ENCODE assay signal across 9 cellular contexts in the genomic region with DNA sequence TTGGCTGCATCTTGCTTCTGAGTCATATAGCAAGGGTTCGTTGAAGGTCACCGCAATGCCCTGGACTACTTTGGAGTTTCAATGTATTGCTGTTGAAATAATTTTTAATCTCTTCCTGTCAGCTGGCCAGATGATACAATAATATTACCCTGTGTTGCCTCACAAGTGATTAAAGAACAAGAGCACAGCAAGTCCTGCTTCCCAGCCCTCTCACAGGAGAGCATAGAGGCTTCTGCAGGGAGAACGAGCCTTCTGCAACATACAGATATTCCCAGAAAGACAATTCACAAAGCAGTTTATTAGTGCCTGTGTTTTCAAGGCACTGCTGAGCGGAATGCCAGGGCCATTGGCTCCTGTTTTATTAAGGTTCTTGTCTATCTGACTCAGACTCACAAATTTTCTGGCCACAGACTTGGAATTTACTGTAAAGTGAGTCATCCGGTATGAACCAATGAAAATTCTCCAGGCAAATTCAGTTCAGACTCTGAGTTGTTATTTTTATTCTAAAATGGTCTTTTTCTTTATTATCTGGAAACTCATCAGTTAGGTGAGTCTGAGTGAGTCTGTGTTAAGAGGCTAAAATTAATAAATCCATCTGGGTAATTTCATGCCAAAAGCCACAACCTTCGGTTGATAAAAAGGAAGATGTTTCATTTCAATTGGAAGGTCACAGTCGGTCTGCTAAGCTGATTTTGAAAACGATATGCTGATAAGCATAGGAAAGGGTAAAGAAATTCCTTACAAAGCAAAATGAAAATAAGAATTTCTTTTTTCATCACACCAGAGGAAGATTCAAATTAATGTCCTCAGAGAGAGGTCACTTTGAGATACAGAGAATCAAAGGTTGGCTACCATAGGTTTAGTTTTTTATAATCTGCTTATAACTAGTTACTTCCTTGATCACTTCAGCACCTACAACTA.
DNase-seq lines count a peak whose midpoint lies in the region; ATAC-seq and TF ChIP-seq lines count a peak whose summit lies in the region.
"Had no signal": no experiment of that assay in that cellular context is flagged by ENCODE, and none has a peak within 500 bp of the region (broad histone marks: within the 10 kb centered on the region; RNA-seq: fewer than 3 reads in every experiment).

No MANE protein-coding gene starts in this region.

- intact Hi-C loops in stomach (cut with DNase I; ENCODE audit: low total_unique reads): no loop called here

- no peaks in the 10 kb centered on the region for H3K36me3 Mint-ChIP-seq in WTC11

- TF ChIP-seq EP300 in stomach (IDR thresholded peaks at IDR 0.05): no peak

- H3K36me3 ChIP-seq in stomach: no peaks in the 10 kb centered on the region

- 0 out of 2 replicates have a peak, but pooled peaks cover 8% of the 10 kb centered on the region for H3K9me3 Mint-ChIP-seq in WTC11

- ATAC-seq in WTC11 (no peak), left lobe of liver (no peak), HG02840 (IDR thresholded peaks at IDR 0.05; ENCODE audit: low FRiP score, unreplicated experiment) (no peak)

- POLR2A ChIA-PET in WTC11 (lab: Charles Lee): no interaction called here

- 37 to 70% (median 56%) methylated on average over 8 of the region's 8 CpGs for WGBS in stomach, 5 donors

- peak overlapping the region in 2 of 4 donors; percentile 10 to 18 for H3K4me3 ChIP-seq in stomach

- TF ChIP-seq POLR2A in stomach (IDR thresholded peaks at IDR 0.05): no peak

- no peaks in the 10 kb centered on the region for H3K27me3 ChIP-seq in stomach

- no peak overlapping the region for H3K4me3 Mint-ChIP-seq in WTC11
- H3K4me3 Mint-ChIP-seq: B cell had no signal

- H3K4me1 Mint-ChIP-seq in WTC11: peaks cover 24% of the 10 kb centered on the region
- H3K4me1 Mint-ChIP-seq: B cell had no signal

- TF ChIP-seq CTCF in WTC11 (IDR thresholded peaks at IDR 0.05) (no peak), stomach (IDR thresholded peaks at IDR 0.05) (no peak)

- peaks cover 6 to 30% (median 15%) of the 10 kb centered on the region in 4 donors for H3K4me1 ChIP-seq in stomach

- DNase-seq in NCI-H2196 (lab: John Stamatoyannopoulos, UW; ENCODE audit: unreplicated experiment) (peak; percentile 40), NCI-H2196 treated with DMSO at 0.1 percent for 48 hours (lab: John Stamatoyannopoulos, UW; ENCODE audit: unreplicated experiment) (no peak), WTC11 (ENCODE audit: low spot score) (no peak), hepatic stellate cell (ENCODE audit: low spot score) (peak; percentile 45), stomach (no peak), left lobe of liver (ENCODE audit: low spot score) (no peak), NAMALWA (ENCODE audit: low spot score) (no peak)

- peak overlapping the region; percentile 67 for H3K27ac Mint-ChIP-seq in WTC11
- H3K27ac Mint-ChIP-seq: B cell had no signal

- H3K27me3 Mint-ChIP-seq in WTC11 (ENCODE audit: low read depth): no peaks in the 10 kb centered on the region

- peak overlapping the region in 4 of 5 donors; percentile 64 to 80 (median 73) for H3K27ac ChIP-seq in stomach

- CTCF ChIA-PET in WTC11 (lab: Charles Lee): no interaction called here

- no peaks in the 10 kb centered on the region for H3K9me3 ChIP-seq in stomach

TF ChIP-seq in WTC11, 78 proteins besides CTCF, POLR2A, EP300 and RAD21:
- TF ChIP-seq SOX15 (CRISPR knock-in tag; IDR thresholded peaks at IDR 0.05) (no peak), ZNF281 (CRISPR knock-in tag; IDR thresholded peaks at IDR 0.05) (no peak), NR2C2 (CRISPR knock-in tag; IDR thresholded peaks at IDR 0.05) (no peak), HMGA2 (CRISPR knock-in tag; IDR thresholded peaks at IDR 0.05) (no peak), CDX4 (CRISPR knock-in tag; IDR thresholded peaks at IDR 0.05; ENCODE audit: borderline replicate concordance) (no peak), CREM (CRISPR knock-in tag; IDR thresholded peaks at IDR 0.05) (no peak), MYBL2 (CRISPR knock-in tag; IDR thresholded peaks at IDR 0.05) (no peak), RORB (CRISPR knock-in tag; IDR thresholded peaks at IDR 0.05) (no peak), ETV6 (CRISPR knock-in tag; IDR thresholded peaks at IDR 0.05) (no peak), ZNF232 (CRISPR knock-in tag; IDR thresholded peaks at IDR 0.05) (no peak), GABPB1 (CRISPR knock-in tag; IDR thresholded peaks at IDR 0.05) (no peak), TP53 (CRISPR knock-in tag; IDR thresholded peaks at IDR 0.05) (no peak), NR3C1 (CRISPR knock-in tag; conservative IDR thresholded peaks at IDR 0.05; ENCODE audit: low read depth) (no peak), ELF4 (CRISPR knock-in tag; IDR thresholded peaks at IDR 0.05; ENCODE audit: low read depth) (no peak)
- TF ChIP-seq, protein P1, sequence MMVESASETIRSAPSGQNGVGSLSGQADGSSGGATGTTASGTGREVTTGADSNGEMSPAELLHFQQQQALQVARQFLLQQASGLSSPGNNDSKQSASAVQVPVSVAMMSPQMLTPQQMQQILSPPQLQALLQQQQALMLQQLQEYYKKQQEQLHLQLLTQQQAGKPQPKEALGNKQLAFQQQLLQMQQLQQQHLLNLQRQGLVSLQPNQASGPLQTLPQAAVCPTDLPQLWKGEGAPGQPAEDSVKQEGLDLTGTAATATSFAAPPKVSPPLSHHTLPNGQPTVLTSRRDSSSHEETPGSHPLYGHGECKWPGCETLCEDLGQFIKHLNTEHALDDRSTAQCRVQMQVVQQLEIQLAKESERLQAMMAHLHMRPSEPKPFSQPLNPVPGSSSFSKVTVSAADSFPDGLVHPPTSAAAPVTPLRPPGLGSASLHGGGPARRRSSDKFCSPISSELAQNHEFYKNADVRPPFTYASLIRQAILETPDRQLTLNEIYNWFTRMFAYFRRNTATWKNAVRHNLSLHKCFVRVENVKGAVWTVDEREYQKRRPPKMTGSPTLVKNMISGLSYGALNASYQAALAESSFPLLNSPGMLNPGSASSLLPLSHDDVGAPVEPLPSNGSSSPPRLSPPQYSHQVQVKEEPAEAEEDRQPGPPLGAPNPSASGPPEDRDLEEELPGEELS (CRISPR knock-in tag; IDR thresholded peaks at IDR 0.05): no peak
- TF ChIP-seq, protein P2, sequence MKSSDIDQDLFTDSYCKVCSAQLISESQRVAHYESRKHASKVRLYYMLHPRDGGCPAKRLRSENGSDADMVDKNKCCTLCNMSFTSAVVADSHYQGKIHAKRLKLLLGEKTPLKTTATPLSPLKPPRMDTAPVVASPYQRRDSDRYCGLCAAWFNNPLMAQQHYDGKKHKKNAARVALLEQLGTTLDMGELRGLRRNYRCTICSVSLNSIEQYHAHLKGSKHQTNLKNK (CRISPR knock-in tag; IDR thresholded peaks at IDR 0.05): no peak

Comparison
In these comparisons a context has a peak if more than half of its experiments do, and no peak if none do; other contexts are left out.
1. DNase-seq: peak in NCI-H2196 (single experiment) and hepatic stellate cell (single experiment); none in NCI-H2196 treated with DMSO at 0.1 percent for 48 hours (single experiment), WTC11 (single experiment), stomach (single experiment), left lobe of liver (single experiment) and NAMALWA (single experiment).